Comparison of ENCODE assay signal across 8 cellular contexts in the genomic region with DNA sequence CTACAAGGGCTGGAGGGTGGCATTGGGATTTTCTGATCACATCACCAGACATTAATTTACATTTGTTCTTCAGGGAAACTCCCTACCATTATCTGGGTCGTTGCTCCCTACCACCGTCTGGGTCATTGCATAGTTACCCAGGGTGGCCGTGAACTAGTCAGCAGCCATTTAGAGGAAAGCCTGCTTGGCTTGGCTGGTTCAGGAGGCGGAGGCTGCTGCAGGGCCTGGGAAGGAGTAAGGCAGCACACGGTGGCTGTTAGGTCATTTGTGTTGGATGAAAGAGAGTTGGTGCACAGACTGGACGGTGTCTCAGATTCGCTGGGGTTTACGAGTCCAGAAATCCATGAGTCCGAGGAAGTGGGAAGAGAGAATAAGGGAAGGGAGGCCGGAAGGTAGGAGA. TPM values are rescaled to one million over a fixed set of nuclear protein-coding genes. Genes with fewer than 3 reads are reported as not detected.
DNase-seq lines count a peak whose midpoint lies in the region; ATAC-seq, FAIRE-seq and TF ChIP-seq lines count a peak whose summit lies in the region.

No MANE protein-coding gene starts in this region.

- H3K4me1 ChIP-seq in kidney (ENCODE audit: control insufficient read depth in 1 of 2, insufficient read depth in 1 of 2, low read depth in 1 of 2, low read length in 2 of 2): peaks cover 5 to 24% of the 10 kb centered on the region in 2 donors
- H3K4me1 ChIP-seq in small intestine (ENCODE audit: control insufficient read depth in 2 of 2, insufficient read depth in 1 of 2, low read depth in 1 of 2, low read length in 1 of 2): peaks cover 4 to 10% of the 10 kb centered on the region in 2 donors

- no peak for TF ChIP-seq CTCF in GM10248 (IDR thresholded peaks at IDR 0.05; ENCODE audit: control extremely low read depth, extremely low read depth, low read depth, missing control alignments)
- TF ChIP-seq CTCF in kidney (IDR thresholded peaks at IDR 0.05; ENCODE audit: borderline replicate concordance, extremely low read depth, insufficient read depth): no peak

- peak; percentile 55 for DNase-seq in GM10248 (ENCODE audit: extremely low spot score)
- no peak for DNase-seq in kidney
- no peak for DNase-seq in NCI-H1092 (lab: John Stamatoyannopoulos, UW)
- no peak for DNase-seq in NCI-H1436 (lab: John Stamatoyannopoulos, UW)
- no peak for DNase-seq in small intestine
- DNase-seq in NCI-H226: no peak

- POLR2A ChIA-PET in GM10248 (lab: Yijun Ruan, JAX): no interaction called here

- H3K9me3 ChIP-seq in kidney (ENCODE audit: control insufficient read depth in 1 of 2, low read length in 2 of 2): no peaks in the 10 kb centered on the region
- no peaks in the 10 kb centered on the region for H3K9me3 ChIP-seq in small intestine (ENCODE audit: control insufficient read depth, low read depth)

- CTCF ChIA-PET in GM10248 (lab: Yijun Ruan, JAX): interaction anchor here (0.8 to 1.4 kb wide), 2 partner anchors 15 to 27 kb away, joined by 3 read pairs; no protein-coding TSS in a partner anchor

- FAIRE-seq in kidney (lab: Jason Lieb, UNC): no peak
- no peak for FAIRE-seq in small intestine (lab: Jason Lieb, UNC)

- no peak overlapping the region for H3K4me3 ChIP-seq in kidney (ENCODE audit: low read length in 2 of 2)
- H3K4me3 ChIP-seq in small intestine (ENCODE audit: low read depth in 1 of 2, low read length in 2 of 2): no peak overlapping the region

- ATAC-seq in GM19463 (IDR thresholded peaks at IDR 0.05; ENCODE audit: unreplicated experiment): peak; percentile 63
- ATAC-seq in HG03571 (IDR thresholded peaks at IDR 0.05; ENCODE audit: unreplicated experiment): peak; percentile 55

- H3K27me3 ChIP-seq in small intestine (ENCODE audit: control insufficient read depth in 2 of 2, insufficient read depth in 2 of 2, low read length in 2 of 2): no peaks in the 10 kb centered on the region

- H3K27ac ChIP-seq in kidney (ENCODE audit: low read depth in 2 of 2, low read length in 2 of 2) (peak overlapping the region; percentile 29 to 68), small intestine (ENCODE audit: low read depth in 1 of 2, low read length in 1 of 2) (no peak overlapping the region)

- intact Hi-C loops in kidney (cut with DNase I): no loop called here

- 58 to 67% (median 66%) methylated on average over 10 of the region's 10 CpGs for WGBS in small intestine, 3 donors

- H3K9ac ChIP-seq in kidney (ENCODE audit: low read length in 2 of 2): no peak overlapping the region

- H3K36me3 ChIP-seq in kidney (ENCODE audit: control insufficient read depth in 1 of 2, insufficient read depth in 2 of 2, low read length in 2 of 2) (no peaks in the 10 kb centered on the region), small intestine (ENCODE audit: control insufficient read depth in 2 of 2, insufficient read depth in 2 of 2, low read length in 2 of 2) (no peaks in the 10 kb centered on the region)

RNA-seq across cellular contexts. Expression of a gene that starts 17.8 kb away (rescaled TPM):
- 110 TPM for total RNA-seq in kidney
- polyA plus RNA-seq in kidney (ENCODE audit: insufficient read depth, low read depth, low replicate concordance) (16.4 TPM), small intestine (10 to 100 TPM in 2 of 3 donors, 1 to 10 TPM in 1; 7.3 to 23.3 (median 10.7) TPM)

Comparison
In these comparisons a context has a peak if more than half of its experiments do, and no peak if none do; other contexts are left out.
1. H3K27ac ChIP-seq: peak in kidney (2 of 2); none in small intestine (0 of 2).